In genomic region chr12:99976762-99977161, GRCh38 we compare ENCODE assay signal across 18 cellular contexts. TPM values are rescaled to one million over a fixed set of nuclear protein-coding genes. Genes with fewer than 3 reads are reported as not detected.
"Had no signal": no experiment of that assay in that cellular context is flagged by ENCODE, and none has a peak within 500 bp of the region (broad histone marks: within the 10 kb centered on the region; RNA-seq: fewer than 3 reads in every experiment).

No MANE protein-coding gene starts in this region.

- H3K4me1 ChIP-seq: left ventricle myocardium inferior, lower lobe of right lung, right atrium auricular region, stomach, transverse colon had no signal

- H2AFZ ChIP-seq: hepatocyte had no signal

- ATAC-seq: lower lobe of right lung, natural killer cell had no signal

- H3K27ac ChIP-seq: hepatocyte, left ventricle myocardium inferior, lower lobe of right lung, ovary, right atrium auricular region, stomach, thoracic aorta, transverse colon had no signal

- H3K79me2 ChIP-seq: hepatocyte had no signal

- FAIRE-seq: kidney, small intestine had no signal

- H3K4me3 ChIP-seq: hepatocyte, left ventricle myocardium inferior, lower lobe of right lung, ovary, right atrium auricular region, stomach, thoracic aorta, transverse colon had no signal

- H3K9me3 ChIP-seq: lower lobe of right lung, ovary, transverse colon had no signal

- H3K36me3 ChIP-seq: left ventricle myocardium inferior, lower lobe of right lung, ovary, right atrium auricular region, stomach, thoracic aorta, transverse colon had no signal

- DNase-seq: effector CD8-positive, alpha-beta T cell; foreskin melanocyte; head of caudate nucleus; kidney; left cardiac atrium; left ventricle myocardium inferior; lower lobe of right lung; natural killer cell; ovary; small intestine; stimulated activated CD4-positive, alpha-beta T cell treated with anti-CD3 and anti-CD28 coated beads, Interleukin-12 subunit alpha, Interleukin-12 subunit beta, amount 100 ng/mL, for 4 hours; stimulated activated naive CD4-positive, alpha-beta T cell; stomach; transverse colon had no signal

- H3K4me2 ChIP-seq: hepatocyte had no signal

- H3K27me3 ChIP-seq: dorsolateral prefrontal cortex, ovary, right atrium auricular region, stomach had no signal

RNA-seq across cellular contexts. Expression of gene ANKS1B, which starts 8.0 kb away (rescaled TPM):
- total RNA-seq: natural killer cell had no signal
